Comparison of ENCODE assay signal across 19 cellular contexts in the genomic region with DNA sequence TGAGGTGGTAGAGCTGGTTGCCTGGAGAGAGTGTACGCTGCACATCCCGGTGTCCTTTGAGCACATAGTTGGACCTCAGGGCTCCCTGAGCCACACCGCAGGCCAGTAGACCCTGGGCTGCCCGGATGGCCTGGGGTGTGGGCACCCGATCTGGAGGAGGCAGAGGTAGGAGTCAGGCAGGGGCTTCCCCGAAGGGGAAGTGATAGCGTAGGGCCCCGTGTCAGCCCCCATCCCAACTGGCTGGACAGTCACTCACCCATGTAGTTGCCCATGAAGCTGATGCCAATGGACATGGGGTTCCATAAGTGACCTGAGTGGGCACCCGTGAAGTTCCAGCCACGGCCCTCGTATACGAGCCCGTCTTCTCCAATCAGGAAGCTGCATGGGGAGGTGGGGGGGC. TPM values are rescaled to one million over a fixed set of nuclear protein-coding genes. Genes with fewer than 3 reads are reported as not detected.
A peak's percentile ranks its signal among the peaks of the same experiment; 100 is the strongest.
DNase-seq lines count a peak whose midpoint lies in the region; FAIRE-seq and TF ChIP-seq lines count a peak whose summit lies in the region.
"Had no signal": no experiment of that assay in that cellular context is flagged by ENCODE, and none has a peak within 500 bp of the region (broad histone marks: within the 10 kb centered on the region; RNA-seq: fewer than 3 reads in every experiment).

No MANE protein-coding gene starts in this region.

- no peak overlapping the region for H2BK5ac ChIP-seq in neuronal stem cell (ENCODE audit: low read length)

- no peak overlapping the region for H4K91ac ChIP-seq in neuronal stem cell (ENCODE audit: low read depth, low read length, poor library complexity)

- no peak overlapping the region for H2BK120ac ChIP-seq in neuronal stem cell (ENCODE audit: low read depth, low read length)

- peaks cover 19% of the 10 kb centered on the region for H3K27me3 Mint-ChIP-seq in glutamatergic neuron (ENCODE audit: unreplicated experiment)

- H2AFZ ChIP-seq in neuronal stem cell (ENCODE audit: low read length), result no peak overlapping the region

- H3K27ac Mint-ChIP-seq in glutamatergic neuron (ENCODE audit: unreplicated experiment), result peak overlapping the region; percentile 22
- H3K27ac Mint-ChIP-seq: CD14-positive monocyte; CD8-positive, alpha-beta T cell; IgD-negative memory B cell had no signal

- no CpG with 5 or more reads among the region's 13 CpGs for WGBS in neuronal stem cell (ENCODE audit: extremely low coverage in 2 of 2, insufficient read length in 2 of 2, insufficient replicate concordance in 1 of 2), 2 donors

- no peak overlapping the region for H3K14ac ChIP-seq in neuronal stem cell (ENCODE audit: low read length)

- peaks cover 8 to 12% of the 10 kb centered on the region in 2 donors for H3K36me3 ChIP-seq in neuronal stem cell (replicated peaks in 1 of 2; ENCODE audit: control insufficient read depth in 2 of 2, insufficient read depth in 2 of 2, low read length in 2 of 2)

- H3K79me1 ChIP-seq in neuronal stem cell (ENCODE audit: low read depth, low read length), result peaks cover 2% of the 10 kb centered on the region

- H3K36me3 Mint-ChIP-seq in glutamatergic neuron (ENCODE audit: unreplicated experiment), result peaks cover 4% of the 10 kb centered on the region
- H3K36me3 Mint-ChIP-seq: CD8-positive, alpha-beta T cell; IgD-negative memory B cell had no signal

- peaks cover 0 to 22% (median 11%) of the 10 kb centered on the region in 3 experiments for H3K27me3 ChIP-seq in neuronal stem cell (ENCODE audit: control insufficient read depth in 3 of 3, insufficient read depth in 3 of 3, low read depth in 1 of 3, low read length in 3 of 3)

- H3K4me2 ChIP-seq in neuronal stem cell (ENCODE audit: insufficient read depth, low read length, poor library complexity, severe bottlenecking), result no peak overlapping the region
- H3K4me2 ChIP-seq: KMS-11 had no signal

- peaks cover 4 to 20% of the 10 kb centered on the region in 2 donors for H3K4me1 ChIP-seq in neuronal stem cell (ENCODE audit: control insufficient read depth in 2 of 2, insufficient read depth in 1 of 2, low read depth in 1 of 2, low read length in 2 of 2)

- no peaks in the 10 kb centered on the region for H3K9me3 ChIP-seq in neuronal stem cell (replicated peaks in 1 of 2; ENCODE audit: control insufficient read depth in 2 of 2, insufficient read depth in 1 of 2, low read depth in 1 of 2, low read length in 2 of 2)
- H3K9me3 ChIP-seq: Caco-2 had no signal

- H3K4me1 Mint-ChIP-seq in glutamatergic neuron (ENCODE audit: low read depth, unreplicated experiment), result peaks cover 16% of the 10 kb centered on the region

- no peak overlapping the region for H2BK12ac ChIP-seq in neuronal stem cell (ENCODE audit: low read length)

- H3K4me3 Mint-ChIP-seq in glutamatergic neuron (ENCODE audit: unreplicated experiment), result no peak overlapping the region
- H3K4me3 Mint-ChIP-seq: CD8-positive, alpha-beta T cell had no signal

- no peak for FAIRE-seq in H54 (lab: Jason Lieb, UNC)
- FAIRE-seq: GM12892, GM19239 had no signal

- H3K9me3 Mint-ChIP-seq in glutamatergic neuron (ENCODE audit: unreplicated experiment), result peaks cover 10% of the 10 kb centered on the region
- H3K9me3 Mint-ChIP-seq: CD8-positive, alpha-beta T cell; IgD-negative memory B cell had no signal

- no peak overlapping the region for H3K18ac ChIP-seq in neuronal stem cell (ENCODE audit: low read length)

- no peak for TF ChIP-seq CTCF in glutamatergic neuron (IDR thresholded peaks at IDR 0.05; ENCODE audit: partially characterized antibody, unreplicated experiment)
- TF ChIP-seq CTCF in GM10266 (IDR thresholded peaks at IDR 0.05; ENCODE audit: control insufficient read depth, insufficient read depth, low read depth, missing control alignments), result no peak

- H3K27ac ChIP-seq in neuronal stem cell (replicated peaks; ENCODE audit: low read length), result no peak overlapping the region
- H3K27ac ChIP-seq: 22Rv1, KMS-11 had no signal

- no peak for TF ChIP-seq POLR2A in H54 (IDR thresholded peaks at IDR 0.05; ENCODE audit: low read depth, low read length)

- no peak overlapping the region for H3K4ac ChIP-seq in neuronal stem cell (ENCODE audit: low read length)

- H3K4me3 ChIP-seq in neuronal stem cell (ENCODE audit: low read length in 2 of 2), result no peak overlapping the region

- H2BK15ac ChIP-seq in neuronal stem cell (ENCODE audit: low read length), result no peak overlapping the region

- H4K8ac ChIP-seq in neuronal stem cell (ENCODE audit: low read depth, low read length), result peak overlapping the region; percentile 10

- H3K23ac ChIP-seq in neuronal stem cell (ENCODE audit: low read depth, low read length, poor library complexity), result no peak overlapping the region

- H2AK5ac ChIP-seq in neuronal stem cell (ENCODE audit: low read depth, low read length), result no peak overlapping the region

- peak; percentile 33 for DNase-seq in activated effector memory CD4-positive, alpha-beta T cell treated with anti-CD3 and anti-CD28 coated beads, Interleukin-2, amount 50 U/mL, for 16 hours
- no peak for DNase-seq in activated effector memory CD4-positive, alpha-beta T cell treated with Interleukin-2 at 50 U/mL for 16 hours
- DNase-seq in glutamatergic neuron, result no peak
- no peak for DNase-seq in neuronal stem cell (ENCODE audit: low spot score)
- no peak for DNase-seq in COLO829 (ENCODE audit: low spot score)
- no peak for DNase-seq in H54 (ENCODE audit: insufficient read length, low spot score)
- DNase-seq in GM10266 (ENCODE audit: extremely low spot score), result no peak
- DNase-seq: Caco-2; CD8-positive, alpha-beta T cell had no signal

- no peak overlapping the region for H3K9ac ChIP-seq in neuronal stem cell (ENCODE audit: low read depth, low read length, poor library complexity)
- H3K9ac ChIP-seq: KMS-11 had no signal

RNA-seq across cellular contexts. Expression of gene PGLYRP1, which starts 3.6 kb away (rescaled TPM):
- total RNA-seq in glutamatergic neuron (ENCODE audit: unreplicated experiment), result not detected
- not detected for polyA plus RNA-seq in neuronal stem cell (2013, experiment 1 of 2)
- 0.06 TPM for polyA plus RNA-seq in neuronal stem cell (2013, experiment 2 of 2)
- total RNA-seq: A673; Caco-2; CD8-positive, alpha-beta T cell; H4; HT1080 had no signal
- polyA plus RNA-seq: BJ, IgD-negative memory B cell had no signal

RNA-seq across cellular contexts. Expression of gene IGFL4, which starts 21.5 kb away (rescaled TPM):
- 0.20 TPM for total RNA-seq in glutamatergic neuron (ENCODE audit: unreplicated experiment)
- polyA plus RNA-seq in neuronal stem cell (2013, experiment 1 of 2), result 0.61 TPM
- polyA plus RNA-seq in neuronal stem cell (2013, experiment 2 of 2), result 0.73 TPM
- total RNA-seq: A673; CD8-positive, alpha-beta T cell; H4; HT1080 had no signal
- polyA plus RNA-seq: BJ, CD14-positive monocyte, IgD-negative memory B cell had no signal

RNA-seq across cellular contexts. Expression of gene CCDC61, which starts 24.0 kb away (rescaled TPM):
- 33.5 TPM for total RNA-seq in glutamatergic neuron (ENCODE audit: unreplicated experiment)
- polyA plus RNA-seq in neuronal stem cell (2013, experiment 1 of 2), result 4.5 TPM
- polyA plus RNA-seq in neuronal stem cell (2013, experiment 2 of 2), result 5.1 TPM

RNA-seq across cellular contexts. Expression of gene NOVA2, which starts 45.6 kb away (rescaled TPM):
- 163 TPM for total RNA-seq in glutamatergic neuron (ENCODE audit: unreplicated experiment)
- 12.8 TPM for polyA plus RNA-seq in neuronal stem cell (2013, experiment 1 of 2)
- 13.4 TPM for polyA plus RNA-seq in neuronal stem cell (2013, experiment 2 of 2)
- total RNA-seq: A673; CD8-positive, alpha-beta T cell had no signal
- polyA plus RNA-seq: CD14-positive monocyte, IgD-negative memory B cell had no signal
